8 cellular contexts compared by ENCODE assay signal in the genomic region with DNA sequence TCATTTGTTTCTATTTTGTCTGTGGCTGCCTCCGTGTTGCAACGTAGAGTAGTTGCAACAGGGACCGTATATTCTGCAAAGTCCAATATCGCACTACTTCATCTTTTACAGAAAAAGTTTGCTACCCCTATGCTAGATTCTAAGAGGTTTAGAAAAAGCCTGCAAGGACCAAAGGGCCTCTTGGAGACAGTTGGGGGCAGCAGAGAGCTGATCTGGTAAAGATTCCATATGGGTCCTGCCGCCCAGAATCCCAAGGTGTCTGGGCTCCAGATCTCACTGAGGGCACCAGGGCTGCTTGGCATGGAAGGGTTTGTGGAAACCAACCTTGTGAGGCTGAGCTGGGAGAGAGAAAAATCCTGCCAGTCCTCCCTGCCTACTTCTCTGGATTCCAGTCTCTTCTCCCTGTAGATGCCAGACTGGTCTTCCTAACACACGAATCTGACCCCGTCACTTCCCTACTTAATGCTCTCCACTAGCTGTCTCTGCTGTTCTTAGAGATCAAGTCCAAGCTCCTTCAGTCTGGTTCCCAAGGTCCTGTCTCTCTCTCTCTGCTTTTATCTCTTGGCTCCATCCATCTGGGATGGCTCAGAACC.
DNase-seq lines count a peak whose midpoint lies in the region; ATAC-seq, FAIRE-seq and TF ChIP-seq lines count a peak whose summit lies in the region.

No MANE protein-coding gene starts in this region.

- TF ChIP-seq RAD21 in A549 (conservative IDR thresholded peaks at IDR 0.05 in 1 of 2, IDR thresholded peaks at IDR 0.05 in 1 of 2) (peak; percentile 57 to 65), K562 (CRISPR knock-in tag; conservative IDR thresholded peaks at IDR 0.05 in 1 of 2, IDR thresholded peaks at IDR 0.05 in 1 of 2) (peak; percentile 41 to 61)

- H3K4me2 ChIP-seq in A549, result no peak overlapping the region
- no peak overlapping the region for H3K4me2 ChIP-seq in K562 (ENCODE audit: insufficient read depth, low read length)

- TF ChIP-seq CTCF in A549 (IDR thresholded peaks at IDR 0.05) (peak; percentile 45), GM12865 (IDR thresholded peaks at IDR 0.05; ENCODE audit: insufficient read depth, low read depth, low read length, missing control alignments) (peak; percentile 70), K562 (IDR thresholded peaks at IDR 0.05 in 2 of 3, conservative IDR thresholded peaks at IDR 0.05 in 1 of 3; ENCODE audit: insufficient read depth in 2 of 3, low read depth in 1 of 3, low read length in 3 of 3) (peak; percentile 47 to 68 (median 62)), mesothelial cell of epicardium (IDR thresholded peaks at IDR 0.05; ENCODE audit: unreplicated experiment) (peak; percentile 56)

- no peaks in the 10 kb centered on the region for H3K79me2 ChIP-seq in K562 (ENCODE audit: control insufficient read depth, insufficient read depth, low read length)

- POLR2A ChIA-PET in A549 (lab: Yijun Ruan, JAX) (no interaction called here), K562 (lab: Yijun Ruan, JAX) (no interaction called here)

- H3K4me1 ChIP-seq in A549 (no peaks in the 10 kb centered on the region), K562 (replicated peaks in 1 of 2; ENCODE audit: control insufficient read depth in 2 of 2, insufficient read depth in 2 of 2, low read length in 2 of 2) (no peaks in the 10 kb centered on the region)

- H4K20me1 ChIP-seq in K562 (replicated peaks; ENCODE audit: control insufficient read depth, insufficient read depth, low read length), result no peaks in the 10 kb centered on the region

- H3K36me3 Mint-ChIP-seq in mesothelial cell of epicardium, result no peaks in the 10 kb centered on the region

- H3K27me3 Mint-ChIP-seq in mesothelial cell of epicardium (ENCODE audit: low read depth), result peaks cover 47% of the 10 kb centered on the region

- TF ChIP-seq POLR2A in A549 (IDR thresholded peaks at IDR 0.05; ENCODE audit: low read length), result no peak
- no peak for TF ChIP-seq POLR2A in K562 (conservative IDR thresholded peaks at IDR 0.05)

- no peaks in the 10 kb centered on the region for H3K9me3 Mint-ChIP-seq in mesothelial cell of epicardium

- no peak overlapping the region for H2AFZ ChIP-seq in K562 (ENCODE audit: low read depth, low read length)

- no peak overlapping the region for H3K27ac Mint-ChIP-seq in mesothelial cell of epicardium

- no peaks in the 10 kb centered on the region for H3K36me3 ChIP-seq in K562 (ENCODE audit: control insufficient read depth, insufficient read depth, low read length)

- CTCF ChIA-PET in A549 (lab: Yijun Ruan, JAX), result interaction anchor here (0.6 to 1.3 kb wide), 6 partner anchors 20 to 386 kb away, joined by 3 to 7 read pairs (median 3); no protein-coding TSS in a partner anchor
- CTCF ChIA-PET in K562 (lab: Yijun Ruan, JAX; ENCODE audit: low intra/inter-chr PET ratio), result interaction anchor here (0.6 to 0.8 kb wide), 2 partner anchors 49 to 165 kb away, joined by 3 to 5 read pairs; no protein-coding TSS in a partner anchor

- 19% methylated on average over 7 of the region's 7 CpGs for WGBS in A549 (ENCODE audit: missing lambda C conversion rate)
- 2% methylated on average over 5 of the region's 7 CpGs for WGBS in K562 (ENCODE audit: insufficient coverage, low coverage, missing lambda C conversion rate)

- no peaks in the 10 kb centered on the region for H3K9me1 ChIP-seq in K562 (ENCODE audit: control insufficient read depth, insufficient read depth, low read length)

- H3K9ac ChIP-seq in K562 (ENCODE audit: insufficient read depth in 1 of 2, low read depth in 2 of 2, low read length in 2 of 2), result no peak overlapping the region

- no peaks in the 10 kb centered on the region for H3K4me1 Mint-ChIP-seq in mesothelial cell of epicardium

- ATAC-seq in A549 (peak; percentile 60 to 90; a peak in 3 of 6 replicates), K562 (peak; percentile 76), HG03565 (IDR thresholded peaks at IDR 0.05; ENCODE audit: unreplicated experiment) (no peak), GM18511 (IDR thresholded peaks at IDR 0.05; ENCODE audit: unreplicated experiment) (no peak)

- intact Hi-C loops in K562 (cut with micrococcal nuclease), result loop anchor here (2.0 to 5.0 kb wide), 3 partner anchors 47 to 385 kb away; no protein-coding TSS in a partner anchor

- peaks cover 9 to 13% of the 10 kb centered on the region in 2 experiments; a peak in 4 of 5 replicates for H3K27me3 ChIP-seq in K562 (ENCODE audit: control insufficient read depth in 2 of 2, insufficient read depth in 2 of 2, low read length in 2 of 2)

- H3K9me3 ChIP-seq in A549 (no peaks in the 10 kb centered on the region), K562 (replicated peaks; ENCODE audit: control insufficient read depth, insufficient read depth, low read depth, low read length) (no peaks in the 10 kb centered on the region)

- DNase-seq in A549 (ENCODE audit: low read depth in 1 of 2, low spot score in 1 of 2) (peak in 1 of 2 experiments; percentile 53), GM12865 (ENCODE audit: low read depth) (peak; percentile 70), NCI-H2029 treated with DMSO at 0.1 percent for 48 hours (lab: John Stamatoyannopoulos, UW) (peak; percentile 0), K562 (ENCODE audit: extremely low read depth in 1 of 4, low spot score in 3 of 4) (peak; percentile 14 to 44 (median 18)), mesothelial cell of epicardium (ENCODE audit: low spot score in 2 of 2, unreplicated experiment in 2 of 2) (peak in 1 of 2 experiments; percentile 65), dedifferentiated amniotic fluid mesenchymal stem cell (ENCODE audit: extremely low spot score) (no peak)

- no peak overlapping the region for H3K4me3 Mint-ChIP-seq in mesothelial cell of epicardium

- FAIRE-seq in A549 (lab: Jason Lieb, UNC) (no peak), K562 (lab: Jason Lieb, UNC) (no peak)

- TF ChIP-seq EP300 in A549 (IDR thresholded peaks at IDR 0.05) (no peak), K562 (IDR thresholded peaks at IDR 0.05; ENCODE audit: low read length) (no peak)

- H3K27ac ChIP-seq in A549 (no peak overlapping the region), K562 (ENCODE audit: extremely low read depth, low read depth, low read length) (no peak overlapping the region)

- in situ Hi-C loops in K562 (cut with MboI), result no loop called here

- BruUV-seq in K562 (replicated peaks; lab: Mats Ljungman, UMichigan), result no TSS peak

- H3K4me3 ChIP-seq in A549 (no peak overlapping the region), GM12865 (ENCODE audit: low read depth, low read length) (no peak overlapping the region), K562 (no peak overlapping the region)

TF ChIP-seq in A549, 52 proteins besides CTCF, POLR2A, EP300 and RAD21:
- no peak for TF ChIP-seq FOSL2 (IDR thresholded peaks at IDR 0.05)
- no peak for TF ChIP-seq FOSL2 (CRISPR knock-in tag; IDR thresholded peaks at IDR 0.05)
- peak; percentile 30; the same call in 2 of the 3 replicates for TF ChIP-seq SMC3 (IDR thresholded peaks at IDR 0.05)

TF ChIP-seq in K562, 482 proteins besides CTCF, POLR2A, EP300 and RAD21:
- TF ChIP-seq, protein P1, sequence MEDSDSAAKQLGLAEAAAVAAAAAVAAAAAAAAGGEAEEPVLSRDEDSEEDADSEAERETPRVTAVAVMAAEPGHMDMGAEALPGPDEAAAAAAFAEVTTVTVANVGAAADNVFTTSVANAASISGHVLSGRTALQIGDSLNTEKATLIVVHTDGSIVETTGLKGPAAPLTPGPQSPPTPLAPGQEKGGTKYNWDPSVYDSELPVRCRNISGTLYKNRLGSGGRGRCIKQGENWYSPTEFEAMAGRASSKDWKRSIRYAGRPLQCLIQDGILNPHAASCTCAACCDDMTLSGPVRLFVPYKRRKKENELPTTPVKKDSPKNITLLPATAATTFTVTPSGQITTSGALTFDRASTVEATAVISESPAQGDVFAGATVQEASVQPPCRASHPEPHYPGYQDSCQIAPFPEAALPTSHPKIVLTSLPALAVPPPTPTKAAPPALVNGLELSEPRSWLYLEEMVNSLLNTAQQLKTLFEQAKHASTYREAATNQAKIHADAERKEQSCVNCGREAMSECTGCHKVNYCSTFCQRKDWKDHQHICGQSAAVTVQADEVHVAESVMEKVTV (CRISPR knock-in tag; IDR thresholded peaks at IDR 0.05), result 0 out of 2 replicates have a peak, but pooled peaks have one; percentile 20
- no peak for TF ChIP-seq E2F8 (IDR thresholded peaks at IDR 0.05; ENCODE audit: low read depth, partially characterized antibody)
- TF ChIP-seq ZNF436 (CRISPR knock-in tag; IDR thresholded peaks at IDR 0.05), result no peak
- TF ChIP-seq SMC3 (conservative IDR thresholded peaks at IDR 0.05; ENCODE audit: insufficient read depth, low read depth, low read length), result 0 out of 2 replicates have a peak, but pooled peaks have one; percentile 14
- TF ChIP-seq, protein P2, sequence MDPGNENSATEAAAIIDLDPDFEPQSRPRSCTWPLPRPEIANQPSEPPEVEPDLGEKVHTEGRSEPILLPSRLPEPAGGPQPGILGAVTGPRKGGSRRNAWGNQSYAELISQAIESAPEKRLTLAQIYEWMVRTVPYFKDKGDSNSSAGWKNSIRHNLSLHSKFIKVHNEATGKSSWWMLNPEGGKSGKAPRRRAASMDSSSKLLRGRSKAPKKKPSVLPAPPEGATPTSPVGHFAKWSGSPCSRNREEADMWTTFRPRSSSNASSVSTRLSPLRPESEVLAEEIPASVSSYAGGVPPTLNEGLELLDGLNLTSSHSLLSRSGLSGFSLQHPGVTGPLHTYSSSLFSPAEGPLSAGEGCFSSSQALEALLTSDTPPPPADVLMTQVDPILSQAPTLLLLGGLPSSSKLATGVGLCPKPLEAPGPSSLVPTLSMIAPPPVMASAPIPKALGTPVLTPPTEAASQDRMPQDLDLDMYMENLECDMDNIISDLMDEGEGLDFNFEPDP (CRISPR knock-in tag; IDR thresholded peaks at IDR 0.05), result no peak

Comparison
In these comparisons a context has a peak if more than half of its experiments do, and no peak if none do; other contexts are left out.
1. ATAC-seq: peak in A549 (2 of 2) and K562 (single experiment); none in HG03565 (single experiment) and GM18511 (single experiment).
2. Of the 35 proteins assayed by ChIP-seq in both K562 and A549: peak only in K562: none; only in A549: none; in both: CTCF, RAD21 and SMC3; in neither: 32.
3. Peak in every context shown above with its lines, with median percentiles within 50 percentile points of each other: CTCF ChIP-seq.